In the genomic region with DNA sequence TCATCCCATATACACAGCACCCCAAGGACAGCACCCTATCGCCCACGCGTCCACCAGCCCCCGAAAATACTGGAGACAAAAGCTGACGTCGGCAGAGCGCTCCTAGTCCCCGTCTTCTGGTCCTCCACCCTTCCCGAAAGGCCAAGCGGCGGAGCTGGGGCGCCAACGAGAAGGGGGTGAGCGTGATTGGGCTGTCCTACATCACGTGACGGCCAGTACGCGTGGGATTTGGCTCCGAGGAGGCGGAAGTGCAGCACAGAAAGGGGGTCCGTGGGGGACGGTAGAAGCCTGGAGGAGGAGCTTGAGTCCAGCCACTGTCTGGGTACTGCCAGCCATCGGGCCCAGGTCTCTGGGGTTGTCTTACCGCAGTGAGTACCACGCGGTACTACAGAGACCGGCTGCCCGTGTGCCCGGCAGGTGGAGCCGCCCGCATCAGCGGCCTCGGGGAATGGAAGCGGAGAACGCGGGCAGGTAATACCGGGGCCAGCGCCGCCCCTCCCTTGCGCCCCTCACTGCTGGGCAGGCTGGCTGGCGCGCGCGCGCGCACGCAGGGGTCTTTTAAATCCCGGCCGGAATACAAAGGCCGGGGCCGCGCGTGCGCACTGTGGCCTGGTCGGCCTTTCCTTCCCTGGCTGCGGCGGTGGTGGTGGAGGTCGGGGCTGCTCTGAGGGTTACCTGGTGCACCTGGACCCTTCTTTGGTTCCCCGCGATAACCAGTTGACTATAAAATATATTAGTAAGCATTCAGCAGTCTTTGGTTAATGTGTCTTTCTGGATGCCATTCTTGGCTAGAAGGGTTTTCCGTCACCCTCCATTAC, we compare ENCODE assay signal across 8 cellular contexts. TPM values are rescaled to one million over a fixed set of nuclear protein-coding genes. Genes with fewer than 3 reads are reported as not detected.
A peak's percentile ranks its signal among the peaks of the same experiment; 100 is the strongest.
DNase-seq lines count a peak whose midpoint lies in the region; TF ChIP-seq lines count a peak whose summit lies in the region.

A gene (plus strand): TSS at position 283 of the 818 bp plus-strand sequence. CDS start 166 bp downstream, at position 449.

- peak; percentile 97 for DNase-seq in GM04504 (ENCODE audit: low read depth)
- peak; percentile 98 for DNase-seq in HFFc6
- DNase-seq in NB4 (ENCODE audit: low read depth), result peak; percentile 100
- DNase-seq in SK-N-MC (ENCODE audit: low read depth, low spot score), result peak; percentile 94
- DNase-seq in activated naive CD4-positive, alpha-beta T cell treated with anti-CD3 and anti-CD28 coated beads, Interleukin-2, amount 50 U/mL, for 16 hours, result peak; percentile 97
- DNase-seq in germinal center (ENCODE audit: low spot score), result peak; percentile 97
- peak; percentile 37 to 99 (median 97) for DNase-seq in nucleus accumbens (lab: John Stamatoyannopoulos, UW)
- peak; percentile 99 for DNase-seq in suprapubic skin (ENCODE audit: low spot score in 2 of 2)

- H3K36me3 ChIP-seq in SK-N-MC (ENCODE audit: insufficient read depth, low read length), result peaks cover 30% of the 10 kb centered on the region
- no peaks in the 10 kb centered on the region for H3K36me3 ChIP-seq in suprapubic skin

- peaks cover 2% of the 10 kb centered on the region; the same call in 1 of the 2 replicates for H3K27me3 Mint-ChIP-seq in HFFc6 (ENCODE audit: insufficient read depth)

- 0% methylated on average over 17 of the region's 61 CpGs for WGBS in suprapubic skin

- H3K4me3 ChIP-seq in NB4 (ENCODE audit: low read depth, low read length) (peak within 1 kb of the TSS; percentile 93), SK-N-MC (peak within 1 kb of the TSS; percentile 97), suprapubic skin (peak within 1 kb of the TSS; percentile 81)

- peak within 1 kb of the TSS; percentile 98 for H3K9ac ChIP-seq in SK-N-MC (ENCODE audit: insufficient read length)

- peaks cover 46% of the 10 kb centered on the region for H3K4me1 ChIP-seq in suprapubic skin

- H3K9me3 Mint-ChIP-seq in HFFc6, result no peaks in the 10 kb centered on the region

- TF ChIP-seq EP300 in suprapubic skin (IDR thresholded peaks at IDR 0.05), result no peak

- no peaks in the 10 kb centered on the region for H3K9me3 ChIP-seq in SK-N-MC (ENCODE audit: low read depth, low read length)
- no peaks in the 10 kb centered on the region for H3K9me3 ChIP-seq in suprapubic skin

- H3K36me3 Mint-ChIP-seq in HFFc6 (ENCODE audit: low read depth), result peaks cover 27% of the 10 kb centered on the region

- peak within 1 kb of the TSS; percentile 99 for H3K4me3 Mint-ChIP-seq in HFFc6

- TF ChIP-seq CTCF in HFFc6 (IDR thresholded peaks at IDR 0.05) (peak; percentile 44; the same call in 1 of the 2 replicates), NB4 (IDR thresholded peaks at IDR 0.05; ENCODE audit: low read depth, low read length) (no peak), suprapubic skin (IDR thresholded peaks at IDR 0.05) (no peak)

- peak within 1 kb of the TSS; percentile 97 for H3K27ac Mint-ChIP-seq in HFFc6

- H3K27ac ChIP-seq in SK-N-MC (peak within 1 kb of the TSS; percentile 75), suprapubic skin (peak within 1 kb of the TSS; percentile 96)

- H3K4me1 Mint-ChIP-seq in HFFc6 (ENCODE audit: low read depth), result peaks cover 61% of the 10 kb centered on the region

- H3K27me3 ChIP-seq in suprapubic skin, result no peaks in the 10 kb centered on the region

- TF ChIP-seq POLR2A in NB4 (IDR thresholded peaks at IDR 0.05; ENCODE audit: extremely low read depth, insufficient read length) (peak; percentile 91), suprapubic skin (IDR thresholded peaks at IDR 0.05) (peak; percentile 53 to 81)

RNA-seq across cellular contexts. Expression of the gene that starts here (rescaled TPM):
- 10 to 100 TPM; 13.9 to 19.7 (median 16.0) TPM for total RNA-seq in HFFc6 (2021; fragmentation: NEBNext Ultra II Directional; extraction: Animal tissue kit (Norgen Biotek cat#: 25700))
- total RNA-seq in suprapubic skin, result 10 to 100 TPM; 23.4 to 42.2 (median 24.2) TPM

Comparison
In these comparisons a context has a peak if more than half of its experiments do, and no peak if none do; other contexts are left out.
1. Peak in every context shown above with its lines: DNase-seq, H3K4me3 ChIP-seq and H3K27ac ChIP-seq.